13 cellular contexts compared by ENCODE assay signal in genomic region chr2:3633089-3633981, GRCh38. TPM values are rescaled to one million over a fixed set of nuclear protein-coding genes. Genes with fewer than 3 reads are reported as not detected.
DNase-seq lines count a peak whose midpoint lies in the region; ATAC-seq and TF ChIP-seq lines count a peak whose summit lies in the region.
"Had no signal": no experiment of that assay in that cellular context is flagged by ENCODE, and none has a peak within 500 bp of the region (broad histone marks: within the 10 kb centered on the region; RNA-seq: fewer than 3 reads in every experiment).

No MANE protein-coding gene starts in this region.

- no peaks in the 10 kb centered on the region for H3K9me3 ChIP-seq in right cardiac atrium (ENCODE audit: control insufficient read depth, low read length)

- POLR2A ChIA-PET in RWPE1 (lab: Yijun Ruan, JAX; ENCODE audit: low non-redundant PET), result no interaction called here

- H3K27ac ChIP-seq in RWPE1, result peak overlapping the region; percentile 94
- no peak overlapping the region for H3K27ac ChIP-seq in right cardiac atrium (ENCODE audit: low read length)
- H3K27ac ChIP-seq: C4-2B had no signal

- 81% methylated on average over 33 of the region's 33 CpGs for WGBS in right cardiac atrium

- H3K27ac Mint-ChIP-seq in activated naive CD8-positive, alpha-beta T cell treated with anti-CD3 and anti-CD28 coated beads, Interleukin-2, amount 50 U/mL, for 24 hours, result no peak overlapping the region
- H3K27ac Mint-ChIP-seq: activated naive CD8-positive, alpha-beta T cell had no signal

- H3K36me3 Mint-ChIP-seq in activated naive CD8-positive, alpha-beta T cell treated with anti-CD3 and anti-CD28 coated beads, Interleukin-2, amount 50 U/mL, for 24 hours (ENCODE audit: low read depth), result no peaks in the 10 kb centered on the region
- H3K36me3 Mint-ChIP-seq: activated naive CD8-positive, alpha-beta T cell had no signal

- H3K27me3 Mint-ChIP-seq in activated naive CD8-positive, alpha-beta T cell treated with anti-CD3 and anti-CD28 coated beads, Interleukin-2, amount 50 U/mL, for 24 hours, result no peaks in the 10 kb centered on the region
- H3K27me3 Mint-ChIP-seq: activated naive CD8-positive, alpha-beta T cell had no signal

- H3K9me3 Mint-ChIP-seq in activated naive CD8-positive, alpha-beta T cell treated with anti-CD3 and anti-CD28 coated beads, Interleukin-2, amount 50 U/mL, for 24 hours, result no peaks in the 10 kb centered on the region

- DNase-seq in 8988T, result peak; percentile 10
- DNase-seq in HPDE6-E6E7 (ENCODE audit: extremely low spot score), result peak; percentile 78
- peak; percentile 85 for DNase-seq in RWPE1 (ENCODE audit: low spot score)
- DNase-seq in right cardiac atrium, result peak in 2 of 3 donors; percentile 29 to 36
- DNase-seq in middle frontal gyrus (ENCODE audit: extremely low spot score, low spot score), result no peak
- no peak for DNase-seq in stimulated activated naive CD8-positive, alpha-beta T cell treated with anti-CD3 and anti-CD28 coated beads, Interleukin-15, Interleukin-2, amounts not matched to agents 100 U/mL and 50 U/mL, for 24 hours
- no peak for DNase-seq in activated naive CD8-positive, alpha-beta T cell treated with anti-CD3 and anti-CD28 coated beads, Interleukin-2, amount 50 U/mL, for 24 hours
- no peak for DNase-seq in occipital lobe (lab: John Stamatoyannopoulos, UW)
- DNase-seq: activated CD4-positive, CD25-positive, alpha-beta regulatory T cell; retina had no signal

- no peak for TF ChIP-seq CTCF in RWPE1 (conservative IDR thresholded peaks at IDR 0.05; ENCODE audit: low read depth)

- CTCF ChIA-PET in RWPE1 (lab: Yijun Ruan, JAX), result no interaction called here

- H3K4me1 ChIP-seq in right cardiac atrium (ENCODE audit: control insufficient read depth, insufficient read depth, low read length), result no peaks in the 10 kb centered on the region

- ATAC-seq in right cardiac atrium, result no peak
- ATAC-seq in stimulated activated naive CD8-positive, alpha-beta T cell treated with anti-CD3 and anti-CD28 coated beads, Interleukin-15, Interleukin-2, amounts not matched to agents 100 U/mL and 50 U/mL, for 24 hours, result no peak
- ATAC-seq in activated naive CD8-positive, alpha-beta T cell treated with anti-CD3 and anti-CD28 coated beads, Interleukin-2, amount 50 U/mL, for 24 hours, result no peak
- ATAC-seq: GM12878 had no signal

- H3K4me3 Mint-ChIP-seq in activated naive CD8-positive, alpha-beta T cell treated with anti-CD3 and anti-CD28 coated beads, Interleukin-2, amount 50 U/mL, for 24 hours, result no peak overlapping the region
- H3K4me3 Mint-ChIP-seq: activated naive CD8-positive, alpha-beta T cell had no signal

- H3K4me1 Mint-ChIP-seq in activated naive CD8-positive, alpha-beta T cell treated with anti-CD3 and anti-CD28 coated beads, Interleukin-2, amount 50 U/mL, for 24 hours, result no peaks in the 10 kb centered on the region

- no peak overlapping the region for H3K4me3 ChIP-seq in right cardiac atrium (ENCODE audit: low read length)
- H3K4me3 ChIP-seq: GM12878 had no signal

- H3K27me3 ChIP-seq in right cardiac atrium (ENCODE audit: control insufficient read depth, insufficient read depth), result no peaks in the 10 kb centered on the region

- intact Hi-C loops in right cardiac atrium (cut with DNase I), result no loop called here

RNA-seq across cellular contexts. Expression of gene ALLC, which starts 24.7 kb away (rescaled TPM):
- under 1 TPM in 3 of 4 donors, not detected in 1; 0.23 to 0.57 (median 0.25) TPM for total RNA-seq in right cardiac atrium
- polyA plus RNA-seq in right cardiac atrium, result 0.38 TPM
- total RNA-seq in occipital lobe, result not detected
- total RNA-seq: GM12878 had no signal

RNA-seq across cellular contexts. Expression of gene COLEC11, which starts 38.4 kb away (rescaled TPM):
- total RNA-seq in right cardiac atrium (10 to 100 TPM; 12.5 to 67.8 (median 36.3) TPM), occipital lobe (0.78 TPM)
- polyA plus RNA-seq in right cardiac atrium, result 70.6 TPM

RNA-seq across cellular contexts. Expression of gene RPS7, which starts 58.3 kb away (rescaled TPM):
- total RNA-seq in right cardiac atrium (100 to 1,000 TPM; 741 to 785 (median 759) TPM), occipital lobe (1,272 TPM)
- 1,436 TPM for polyA plus RNA-seq in right cardiac atrium

Comparison
In these comparisons a context has a peak if more than half of its experiments do, and no peak if none do; other contexts are left out.
1. DNase-seq: peak in 8988T (single experiment), HPDE6-E6E7 (single experiment), RWPE1 (single experiment) and right cardiac atrium (2 of 3); none in middle frontal gyrus (single experiment), stimulated activated naive CD8-positive, alpha-beta T cell treated with anti-CD3 and anti-CD28 coated beads, Interleukin-15, Interleukin-2, amounts not matched to agents 100 U/mL and 50 U/mL, for 24 hours (single experiment), activated naive CD8-positive, alpha-beta T cell treated with anti-CD3 and anti-CD28 coated beads, Interleukin-2, amount 50 U/mL, for 24 hours (single experiment) and occipital lobe (single experiment).